ENCODE assay signal across 28 cellular contexts in the genomic region with DNA sequence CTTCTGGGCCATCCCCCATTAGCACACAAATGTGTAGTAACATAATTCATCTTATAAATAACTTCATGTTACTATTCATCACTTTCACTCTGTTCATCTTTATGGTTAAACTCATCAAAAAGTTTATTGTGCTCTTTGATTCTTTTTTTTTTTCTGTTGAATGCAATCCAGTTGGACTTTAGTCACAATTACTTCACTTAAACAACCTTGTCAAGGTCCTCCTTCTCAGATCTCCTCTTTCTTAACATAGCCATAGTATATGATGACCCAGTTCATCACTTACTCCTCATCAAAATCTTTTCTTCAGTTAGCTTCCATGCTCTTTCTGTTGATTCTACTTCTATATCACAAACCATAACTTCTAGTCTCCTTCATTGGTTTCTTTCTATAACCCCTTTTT.
"Had no signal": no experiment of that assay in that cellular context is flagged by ENCODE, and none has a peak within 500 bp of the region (broad histone marks: within the 10 kb centered on the region; RNA-seq: fewer than 3 reads in every experiment).

No MANE protein-coding gene starts in this region.

- H3K36me3 ChIP-seq: stomach, suprapubic skin, thoracic aorta, thyroid gland, tibial nerve, transverse colon, upper lobe of left lung, upper lobe of right lung, uterus, vagina had no signal

- H3K27ac ChIP-seq: stomach, suprapubic skin, testis, thoracic aorta, thyroid gland, tibial artery, tibial nerve, transverse colon, upper lobe of left lung, upper lobe of right lung, uterus, vagina had no signal

- H3K4me3 Mint-ChIP-seq: stimulated activated effector memory CD8-positive, alpha-beta T cell treated with anti-CD3 and anti-CD28 coated beads, Interleukin-12 subunit alpha, Interleukin-12 subunit beta, amount 100 ng/mL, for 72 hours; stimulated activated memory B cell treated with anti-CD40 and anti-IgM and Interleukin-4, amounts not matched to agents 10 μg/mL and 1 μg/mL and 100 μg/mL, for 72 hours; stimulated activated naive B cell treated with anti-CD40 and anti-IgM and Interleukin-4, amounts not matched to agents 10 μg/mL and 1 μg/mL and 100 μg/mL, for 72 hours; stimulated activated naive CD8-positive, alpha-beta T cell treated with anti-CD3 and anti-CD28 coated beads, Interleukin-15, amount 100 ng/mL, for 72 hours; stimulated activated naive CD8-positive, alpha-beta T cell treated with anti-CD3 and anti-CD28 coated beads, Interleukin-15, Interleukin-2, amounts not matched to agents 100 ng/mL and 50 ng/mL, for 24 hours; type B pancreatic cell had no signal

- H3K9me3 ChIP-seq: stomach, suprapubic skin, testis, thoracic aorta, thyroid gland, tibial artery, transverse colon, upper lobe of left lung, upper lobe of right lung, uterus, vagina had no signal

- H3K27me3 ChIP-seq: stomach, suprapubic skin, testis, thyroid gland, tibial artery, tibial nerve, transverse colon, upper lobe of left lung, upper lobe of right lung, uterus, vagina had no signal

- H3K27me3 Mint-ChIP-seq: stimulated activated memory B cell treated with anti-CD40 and anti-IgM and Interleukin-4, amounts not matched to agents 10 μg/mL and 1 μg/mL and 100 μg/mL, for 72 hours; stimulated activated naive B cell treated with anti-CD40 and anti-IgM and Interleukin-4, amounts not matched to agents 10 μg/mL and 1 μg/mL and 100 μg/mL, for 72 hours; stimulated activated naive CD8-positive, alpha-beta T cell treated with anti-CD3 and anti-CD28 coated beads, Interleukin-15, amount 100 ng/mL, for 72 hours; stimulated activated naive CD8-positive, alpha-beta T cell treated with anti-CD3 and anti-CD28 coated beads, Interleukin-15, Interleukin-2, amounts not matched to agents 100 ng/mL and 50 ng/mL, for 24 hours; type B pancreatic cell had no signal

- H3K4me3 ChIP-seq: stomach, suprapubic skin, testis, thoracic aorta, thyroid gland, tibial artery, tibial nerve, transverse colon, upper lobe of left lung, upper lobe of right lung, uterus, vagina had no signal

- H3K4me1 ChIP-seq: stomach, suprapubic skin, testis, thyroid gland, tibial artery, tibial nerve, transverse colon, upper lobe of left lung, upper lobe of right lung, uterus, vagina had no signal

- DNase-seq: stimulated activated CD4-positive, alpha-beta T cell treated with anti-CD3 and anti-CD28 coated beads, Interleukin-2, amount 100 ng/mL, for 48 hours; stimulated activated CD4-positive, alpha-beta T cell treated with anti-CD3 and anti-CD28 coated beads, Interleukin-4, amount 100 ng/mL, for 1 hour; stimulated activated CD4-positive, alpha-beta T cell treated with anti-CD3 and anti-CD28 coated beads, Interleukin-4, amount 100 ng/mL, for 24 hours; stimulated activated CD4-positive, alpha-beta T cell treated with anti-CD3 and anti-CD28 coated beads, Interleukin-4, amount 100 ng/mL, for 4 hours; stimulated activated CD8-positive, alpha-beta memory T cell treated with anti-CD3 and anti-CD28 coated beads, Interleukin-4, amount 100 ng/mL, for 48 hours; stimulated activated naive B cell treated with anti-CD40 and anti-IgM and Interleukin-4, amounts not matched to agents 10 μg/mL and 1 μg/mL and 100 μg/mL, for 72 hours; stimulated activated naive CD4-positive, alpha-beta T cell; stimulated activated naive CD4-positive, alpha-beta T cell treated with Interleukin-2 at 50 U/mL for 16 hours; stimulated activated naive CD8-positive, alpha-beta T cell treated with anti-CD3 and anti-CD28 coated beads, Interleukin-15, amount 100 ng/mL, for 72 hours; stimulated activated naive CD8-positive, alpha-beta T cell treated with anti-CD3 and anti-CD28 coated beads, Interleukin-15, Interleukin-2, amounts not matched to agents 100 U/mL and 50 U/mL, for 24 hours; stomach; substantia nigra; testis; thyroid gland; tibial artery; transverse colon; trophoblast cell; upper lobe of left lung; upper lobe of right lung; uterus had no signal

- H3K4me1 Mint-ChIP-seq: stimulated activated effector memory CD8-positive, alpha-beta T cell treated with anti-CD3 and anti-CD28 coated beads, Interleukin-12 subunit alpha, Interleukin-12 subunit beta, amount 100 ng/mL, for 72 hours; stimulated activated memory B cell treated with anti-CD40 and anti-IgM and Interleukin-4, amounts not matched to agents 10 μg/mL and 1 μg/mL and 100 μg/mL, for 72 hours; stimulated activated naive B cell treated with anti-CD40 and anti-IgM and Interleukin-4, amounts not matched to agents 10 μg/mL and 1 μg/mL and 100 μg/mL, for 72 hours; stimulated activated naive CD8-positive, alpha-beta T cell treated with anti-CD3 and anti-CD28 coated beads, Interleukin-15, amount 100 ng/mL, for 72 hours had no signal

- H3K27ac Mint-ChIP-seq: stimulated activated effector memory CD8-positive, alpha-beta T cell treated with anti-CD3 and anti-CD28 coated beads, Interleukin-12 subunit alpha, Interleukin-12 subunit beta, amount 100 ng/mL, for 72 hours; stimulated activated memory B cell treated with anti-CD40 and anti-IgM and Interleukin-4, amounts not matched to agents 10 μg/mL and 1 μg/mL and 100 μg/mL, for 72 hours; stimulated activated naive B cell treated with anti-CD40 and anti-IgM and Interleukin-4, amounts not matched to agents 10 μg/mL and 1 μg/mL and 100 μg/mL, for 72 hours; stimulated activated naive CD8-positive, alpha-beta T cell treated with anti-CD3 and anti-CD28 coated beads, Interleukin-15, amount 100 ng/mL, for 72 hours; stimulated activated naive CD8-positive, alpha-beta T cell treated with anti-CD3 and anti-CD28 coated beads, Interleukin-15, Interleukin-2, amounts not matched to agents 100 ng/mL and 50 ng/mL, for 24 hours; type B pancreatic cell had no signal

- H3K36me3 Mint-ChIP-seq: stimulated activated effector memory CD8-positive, alpha-beta T cell treated with anti-CD3 and anti-CD28 coated beads, Interleukin-12 subunit alpha, Interleukin-12 subunit beta, amount 100 ng/mL, for 72 hours; type B pancreatic cell had no signal

- ATAC-seq: stimulated activated effector memory CD8-positive, alpha-beta T cell treated with anti-CD3 and anti-CD28 coated beads, Interleukin-12 subunit alpha, Interleukin-12 subunit beta, amount 100 ng/mL, for 72 hours; stimulated activated memory B cell treated with anti-CD40 and anti-IgM and Interleukin-4, amounts not matched to agents 10 μg/mL and 1 μg/mL and 100 μg/mL, for 72 hours; stimulated activated naive B cell treated with anti-CD40 and anti-IgM and Interleukin-4, amounts not matched to agents 10 μg/mL and 1 μg/mL and 100 μg/mL, for 72 hours; stimulated activated naive CD8-positive, alpha-beta T cell treated with anti-CD3 and anti-CD28 coated beads, Interleukin-15, amount 100 ng/mL, for 72 hours; stimulated activated naive CD8-positive, alpha-beta T cell treated with anti-CD3 and anti-CD28 coated beads, Interleukin-15, Interleukin-2, amounts not matched to agents 100 U/mL and 50 U/mL, for 24 hours; upper lobe of right lung had no signal
